1 cellular context compared by ENCODE assay signal in the genomic region with DNA sequence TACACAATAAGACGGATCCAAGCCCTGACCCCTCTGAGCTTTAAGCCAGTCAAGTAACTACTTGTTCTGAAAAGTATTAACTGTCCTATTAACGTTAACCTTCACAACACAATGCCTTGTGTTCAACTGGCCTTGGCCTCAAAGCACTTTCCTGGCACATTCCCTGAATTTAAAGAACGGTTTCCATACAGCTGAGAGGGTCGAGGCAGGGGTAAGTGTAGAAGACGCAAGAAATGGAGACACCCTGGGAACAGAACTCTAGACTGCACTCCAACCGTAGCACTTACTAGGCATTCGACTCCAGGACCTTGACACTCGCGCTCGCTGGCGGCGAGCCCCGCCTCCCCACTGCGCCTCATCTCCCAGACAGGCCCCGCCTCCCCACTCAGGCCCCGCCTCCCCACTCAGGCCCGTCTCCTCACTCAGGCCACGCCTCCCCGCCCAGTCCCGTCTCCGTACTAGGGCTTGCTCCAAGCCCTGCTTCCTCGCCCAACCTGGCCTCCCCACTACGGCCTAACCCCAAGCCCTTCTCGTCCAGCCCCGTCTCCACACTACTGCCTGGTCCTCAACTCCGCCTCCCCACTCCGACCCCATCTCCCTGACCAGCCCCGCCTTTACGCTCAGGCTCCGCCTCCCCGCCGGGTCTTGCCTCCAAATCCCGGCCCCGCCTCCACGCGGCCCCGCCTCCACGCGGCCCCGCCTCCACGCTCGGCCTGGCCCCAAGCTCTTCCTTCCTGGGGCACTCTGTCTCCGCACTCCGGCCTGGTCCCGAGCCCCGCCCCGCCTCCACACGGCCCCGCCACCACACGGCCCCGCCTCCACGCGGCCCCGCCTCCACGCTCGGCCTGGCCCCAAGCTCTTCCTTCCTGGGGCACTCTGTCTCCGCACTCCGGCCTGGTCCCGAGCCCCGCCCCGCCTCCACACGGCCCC.
TF ChIP-seq lines count a peak whose summit lies in the region.

No MANE protein-coding gene starts in this region.

TF ChIP-seq in HepG2, 621 proteins besides CTCF, POLR2A, EP300 and RAD21 (continued from another document and continues in another):
- TF ChIP-seq HNF1B (CRISPR knock-in tag; IDR thresholded peaks at IDR 0.05) (peak; percentile 78), TBL1XR1 (IDR thresholded peaks at IDR 0.05; ENCODE audit: borderline replicate concordance, low read length, partially characterized antibody) (no peak), GATAD1 (CRISPR knock-in tag; IDR thresholded peaks at IDR 0.05) (peak; percentile 29; the same call in 1 of the 2 replicates), ELF3 (CRISPR knock-in tag; IDR thresholded peaks at IDR 0.05) (no peak), NAIF1 (CRISPR knock-in tag; IDR thresholded peaks at IDR 0.05; ENCODE audit: borderline replicate concordance) (no peak), SNAPC5 (CRISPR knock-in tag; IDR thresholded peaks at IDR 0.05; ENCODE audit: borderline replicate concordance) (no peak), ZSCAN30 (CRISPR knock-in tag; IDR thresholded peaks at IDR 0.05) (no peak), SATB2 (CRISPR knock-in tag; IDR thresholded peaks at IDR 0.05) (no peak), ZNF562 (CRISPR knock-in tag; IDR thresholded peaks at IDR 0.05; ENCODE audit: borderline replicate concordance) (no peak), ARID3A (IDR thresholded peaks at IDR 0.05; ENCODE audit: low read depth, low read length) (no peak), KLF11 (CRISPR knock-in tag; IDR thresholded peaks at IDR 0.05) (no peak), SIX4 (CRISPR knock-in tag; IDR thresholded peaks at IDR 0.05) (no peak), PRMT3 (CRISPR knock-in tag; IDR thresholded peaks at IDR 0.05; ENCODE audit: borderline replicate concordance, low read depth) (no peak), NFYC (CRISPR knock-in tag; IDR thresholded peaks at IDR 0.05) (no peak), ZNF782 (CRISPR knock-in tag; IDR thresholded peaks at IDR 0.05; ENCODE audit: borderline replicate concordance) (no peak; the same call in 1 of the 2 replicates), SNAI1 (CRISPR knock-in tag; IDR thresholded peaks at IDR 0.05; ENCODE audit: borderline replicate concordance) (no peak), ZNF841 (CRISPR knock-in tag; IDR thresholded peaks at IDR 0.05; ENCODE audit: borderline replicate concordance) (no peak), EZH2 (conservative IDR thresholded peaks at IDR 0.05; ENCODE audit: low read depth, low read length) (no peak), ZNF136 (CRISPR knock-in tag; IDR thresholded peaks at IDR 0.05; ENCODE audit: low read depth) (no peak), ZNF703 (CRISPR knock-in tag; IDR thresholded peaks at IDR 0.05; ENCODE audit: borderline replicate concordance) (no peak), ZNF777 (CRISPR knock-in tag; IDR thresholded peaks at IDR 0.05) (no peak), XRCC5 (optimal IDR thresholded peaks at IDR 0.05; ENCODE audit: low read length) (no peak), REXO4 (CRISPR knock-in tag; IDR thresholded peaks at IDR 0.05; ENCODE audit: borderline replicate concordance) (no peak), TBX2 (CRISPR knock-in tag; IDR thresholded peaks at IDR 0.05; ENCODE audit: borderline replicate concordance) (no peak), ZNF337 (CRISPR knock-in tag; IDR thresholded peaks at IDR 0.05; ENCODE audit: borderline replicate concordance, low read depth) (no peak), PRPF4 (IDR thresholded peaks at IDR 0.05; ENCODE audit: low read depth, low read length, poor library complexity, severe bottlenecking) (no peak), ARID2 (CRISPR knock-in tag; IDR thresholded peaks at IDR 0.05; ENCODE audit: borderline replicate concordance) (no peak), KDM3A (CRISPR knock-in tag; IDR thresholded peaks at IDR 0.05; ENCODE audit: low read depth) (no peak), ZNF205 (CRISPR knock-in tag; IDR thresholded peaks at IDR 0.05) (no peak), SP5 (CRISPR knock-in tag; IDR thresholded peaks at IDR 0.05; ENCODE audit: borderline replicate concordance, low read depth) (peak; percentile 36), ZNF160 (CRISPR knock-in tag; IDR thresholded peaks at IDR 0.05) (no peak), SNRNP70 (IDR thresholded peaks at IDR 0.05; ENCODE audit: low read depth, low read length) (no peak), GFI1 (CRISPR knock-in tag; IDR thresholded peaks at IDR 0.05; ENCODE audit: borderline replicate concordance) (no peak; the same call in 1 of the 2 replicates), HMG20B (CRISPR knock-in tag; conservative IDR thresholded peaks at IDR 0.05) (no peak), IRF2 (CRISPR knock-in tag; IDR thresholded peaks at IDR 0.05) (peak; percentile 40; the same call in 1 of the 2 replicates), MTA3 (CRISPR knock-in tag; IDR thresholded peaks at IDR 0.05) (no peak), TGIF2 (CRISPR knock-in tag; IDR thresholded peaks at IDR 0.05) (peak; percentile 75), HNRNPH1 (optimal IDR thresholded peaks at IDR 0.05; ENCODE audit: low read depth, low read length) (no peak), PHF5A (CRISPR knock-in tag; IDR thresholded peaks at IDR 0.05; ENCODE audit: low read depth, unreplicated experiment) (no peak), HNF4G (IDR thresholded peaks at IDR 0.05; ENCODE audit: borderline replicate concordance, low read depth, low read length) (no peak), HNF4G (CRISPR knock-in tag; IDR thresholded peaks at IDR 0.05; ENCODE audit: borderline replicate concordance, low read depth) (no peak), ZNF121 (CRISPR knock-in tag; IDR thresholded peaks at IDR 0.05) (no peak), ZNF556 (CRISPR knock-in tag; IDR thresholded peaks at IDR 0.05; ENCODE audit: borderline replicate concordance) (no peak; the same call in 1 of the 2 replicates), ZNF546 (CRISPR knock-in tag; conservative IDR thresholded peaks at IDR 0.05) (no peak), ZNF230 (CRISPR knock-in tag; IDR thresholded peaks at IDR 0.05) (no peak), BRCA1 (CRISPR knock-in tag; IDR thresholded peaks at IDR 0.05) (no peak), SRSF1 (optimal IDR thresholded peaks at IDR 0.05; ENCODE audit: low read depth, low read length) (no peak), SIN3A (IDR thresholded peaks at IDR 0.05; ENCODE audit: borderline replicate concordance, low read depth, low read length) (peak; percentile 74; the same call in 1 of the 2 replicates), SOX13 (IDR thresholded peaks at IDR 0.05) (no peak), SOX13 (CRISPR knock-in tag; conservative IDR thresholded peaks at IDR 0.05 in 1 of 2, IDR thresholded peaks at IDR 0.05 in 1 of 2) (no peak), ZNF501 (CRISPR knock-in tag; IDR thresholded peaks at IDR 0.05) (peak; percentile 56; the same call in 1 of the 2 replicates), CCDC6 (CRISPR knock-in tag; IDR thresholded peaks at IDR 0.05) (no peak), ZNF878 (CRISPR knock-in tag; IDR thresholded peaks at IDR 0.05) (no peak), TRIM24 (CRISPR knock-in tag; IDR thresholded peaks at IDR 0.05) (no peak), ZFP36 (IDR thresholded peaks at IDR 0.05; ENCODE audit: borderline replicate concordance, low read depth, low read length, partially characterized antibody) (no peak), HDAC1 (CRISPR knock-in tag; IDR thresholded peaks at IDR 0.05) (peak; percentile 2; the same call in 1 of the 2 replicates), ZNF235 (CRISPR knock-in tag; IDR thresholded peaks at IDR 0.05; ENCODE audit: borderline replicate concordance) (no peak), NFYB (CRISPR knock-in tag; IDR thresholded peaks at IDR 0.05) (no peak), SMAD1 (CRISPR knock-in tag; IDR thresholded peaks at IDR 0.05; ENCODE audit: borderline replicate concordance, low read depth) (0 out of 2 replicates have a peak, but pooled peaks have one; percentile 39), CREBL2 (CRISPR knock-in tag; IDR thresholded peaks at IDR 0.05; ENCODE audit: borderline replicate concordance) (no peak), ZNF746 (CRISPR knock-in tag; IDR thresholded peaks at IDR 0.05) (no peak), PLRG1 (conservative IDR thresholded peaks at IDR 0.05) (no peak)
- TF ChIP-seq, protein P1, sequence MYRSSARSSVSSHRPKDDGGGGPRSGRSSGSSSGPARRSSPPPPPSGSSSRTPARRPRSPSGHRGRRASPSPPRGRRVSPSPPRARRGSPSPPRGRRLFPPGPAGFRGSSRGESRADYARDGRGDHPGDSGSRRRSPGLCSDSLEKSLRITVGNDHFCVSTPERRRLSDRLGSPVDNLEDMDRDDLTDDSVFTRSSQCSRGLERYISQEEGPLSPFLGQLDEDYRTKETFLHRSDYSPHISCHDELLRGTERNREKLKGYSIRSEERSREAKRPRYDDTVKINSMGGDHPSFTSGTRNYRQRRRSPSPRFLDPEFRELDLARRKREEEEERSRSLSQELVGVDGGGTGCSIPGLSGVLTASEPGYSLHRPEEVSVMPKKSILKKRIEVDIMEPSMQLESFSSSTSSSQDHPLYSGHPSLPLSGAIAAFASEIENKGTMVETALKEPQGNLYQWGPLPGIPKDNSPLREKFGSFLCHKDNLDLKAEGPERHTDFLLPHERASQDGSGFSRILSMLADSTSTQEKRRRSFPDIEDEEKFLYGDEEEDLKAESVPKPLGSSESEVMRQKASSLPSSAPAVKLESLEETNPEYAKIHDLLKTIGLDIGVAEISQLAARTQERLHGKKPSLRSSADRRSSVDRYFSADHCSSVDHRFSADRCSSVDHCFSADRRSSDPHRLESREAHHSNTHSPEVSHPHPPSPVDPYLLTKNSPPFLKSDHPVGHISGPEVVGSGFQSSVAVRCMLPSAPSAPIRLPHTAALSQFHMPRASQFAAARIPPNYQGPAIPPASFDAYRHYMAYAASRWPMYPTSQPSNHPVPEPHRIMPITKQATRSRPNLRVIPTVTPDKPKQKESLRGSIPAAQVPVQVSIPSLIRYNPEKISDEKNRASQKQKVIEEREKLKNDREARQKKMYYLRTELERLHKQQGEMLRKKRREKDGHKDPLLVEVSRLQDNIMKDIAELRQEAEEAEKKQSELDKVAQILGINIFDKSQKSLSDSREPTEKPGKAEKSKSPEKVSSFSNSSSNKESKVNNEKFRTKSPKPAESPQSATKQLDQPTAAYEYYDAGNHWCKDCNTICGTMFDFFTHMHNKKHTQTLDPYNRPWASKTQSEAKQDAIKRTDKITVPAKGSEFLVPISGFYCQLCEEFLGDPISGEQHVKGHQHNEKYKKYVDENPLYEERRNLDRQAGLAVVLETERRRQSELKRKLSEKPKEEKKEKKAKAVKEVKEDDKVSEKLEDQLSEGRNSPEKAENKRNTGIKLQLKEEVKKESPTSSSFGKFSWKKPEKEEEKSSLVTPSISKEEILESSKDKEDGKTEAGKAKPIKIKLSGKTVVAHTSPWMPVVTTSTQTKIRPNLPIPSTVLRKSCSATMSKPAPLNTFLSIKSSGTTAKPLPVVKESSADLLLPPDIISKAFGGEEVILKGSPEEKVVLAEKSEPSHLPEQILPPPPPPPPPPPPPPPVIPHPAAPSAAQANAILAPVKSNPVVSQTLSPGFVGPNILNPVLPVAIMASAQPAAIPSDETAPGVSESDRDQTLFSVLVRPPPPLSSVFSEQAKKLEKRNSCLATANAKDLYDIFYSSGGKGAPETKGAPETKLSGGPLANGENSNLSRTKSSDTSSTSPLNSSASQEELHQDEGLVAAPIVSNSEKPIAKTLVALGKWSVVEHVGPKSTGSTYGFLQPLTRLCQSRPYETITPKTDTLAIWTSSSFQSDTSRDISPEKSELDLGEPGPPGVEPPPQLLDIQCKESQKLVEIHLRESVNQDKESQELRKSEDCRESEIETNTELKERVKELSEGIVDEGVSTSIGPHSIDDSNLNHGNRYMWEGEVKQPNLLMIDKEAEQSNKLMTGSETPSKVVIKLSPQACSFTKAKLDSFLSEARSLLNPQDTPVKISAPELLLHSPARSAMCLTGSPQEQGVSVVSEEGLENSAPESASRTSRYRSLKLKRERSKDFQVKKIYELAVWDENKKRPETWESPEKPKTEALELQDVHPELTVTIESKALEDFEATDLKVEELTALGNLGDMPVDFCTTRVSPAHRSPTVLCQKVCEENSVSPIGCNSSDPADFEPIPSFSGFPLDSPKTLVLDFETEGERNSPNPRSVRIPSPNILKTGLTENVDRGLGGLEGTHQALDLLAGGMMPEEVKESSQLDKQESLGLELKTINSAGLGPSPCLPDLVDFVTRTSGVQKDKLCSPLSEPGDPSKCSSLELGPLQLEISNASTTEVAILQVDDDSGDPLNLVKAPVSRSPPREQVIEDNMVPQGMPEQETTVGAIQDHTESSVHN (CRISPR knock-in tag; IDR thresholded peaks at IDR 0.05) = no peak
- TF ChIP-seq, protein P2, sequence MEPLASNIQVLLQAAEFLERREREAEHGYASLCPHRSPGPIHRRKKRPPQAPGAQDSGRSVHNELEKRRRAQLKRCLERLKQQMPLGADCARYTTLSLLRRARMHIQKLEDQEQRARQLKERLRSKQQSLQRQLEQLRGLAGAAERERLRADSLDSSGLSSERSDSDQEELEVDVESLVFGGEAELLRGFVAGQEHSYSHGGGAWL (CRISPR knock-in tag; IDR thresholded peaks at IDR 0.05) = peak; percentile 26; the same call in 1 of the 2 replicates
